17 cellular contexts compared by ENCODE assay signal in the genomic region with DNA sequence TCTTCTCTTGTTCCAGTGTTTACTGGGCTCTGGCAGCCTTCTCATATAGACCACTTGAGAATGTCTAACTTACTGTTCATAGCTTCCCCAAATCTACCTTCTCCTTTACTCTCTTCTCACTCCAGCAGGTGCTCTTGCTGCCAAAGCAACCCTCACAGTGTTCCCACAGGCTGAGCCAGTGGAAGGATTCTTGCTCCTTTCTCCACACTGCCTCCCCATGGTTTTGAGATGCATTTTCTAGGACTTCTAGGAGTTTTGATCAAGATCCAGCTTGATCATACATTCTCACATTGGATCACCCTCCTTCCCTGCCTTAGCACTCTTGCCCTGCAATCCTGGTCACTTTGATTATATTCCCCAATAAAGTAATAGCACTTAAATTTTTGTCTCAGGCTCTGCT.
DNase-seq lines count a peak whose midpoint lies in the region; ATAC-seq, FAIRE-seq and TF ChIP-seq lines count a peak whose summit lies in the region.
"Had no signal": no experiment of that assay in that cellular context is flagged by ENCODE, and none has a peak within 500 bp of the region (broad histone marks: within the 10 kb centered on the region; RNA-seq: fewer than 3 reads in every experiment).

No MANE protein-coding gene starts in this region.

- no peaks in the 10 kb centered on the region for H3K36me3 ChIP-seq in liver (ENCODE audit: control insufficient read depth in 4 of 4, insufficient read depth in 3 of 4, low read depth in 1 of 4, low read length in 3 of 4)
- no peaks in the 10 kb centered on the region for H3K36me3 ChIP-seq in HepG2 (replicated peaks in 1 of 2; ENCODE audit: control insufficient read depth in 1 of 2, insufficient read depth in 2 of 2, low read length in 2 of 2)
- H3K36me3 ChIP-seq in PC-3 (ENCODE audit: low read depth, low read length), result no peaks in the 10 kb centered on the region
- no peaks in the 10 kb centered on the region for H3K36me3 ChIP-seq in left ventricle myocardium inferior
- H3K36me3 ChIP-seq: SJSA1 had no signal

- ATAC-seq in HepG2 (no peak), PC-3 (no peak), GM18873 (IDR thresholded peaks at IDR 0.05; ENCODE audit: low FRiP score, unreplicated experiment) (no peak)
- ATAC-seq: left colon had no signal

- H3K27ac ChIP-seq in liver (ENCODE audit: low read depth in 1 of 2, low read length in 2 of 2), result no peak overlapping the region
- no peak overlapping the region for H3K27ac ChIP-seq in HepG2 (ENCODE audit: extremely low read length, insufficient read depth, low read length)
- H3K27ac ChIP-seq in PC-3 (ENCODE audit: low read length), result no peak overlapping the region
- no peak overlapping the region for H3K27ac ChIP-seq in left ventricle myocardium inferior (replicated peaks)
- H3K27ac ChIP-seq: SJSA1 had no signal

- in situ Hi-C loops in HepG2 (cut with HindIII; ENCODE audit: extremely low pct_ligation_motif_present, low pct_unique_long_range_greater_than_20kb), result no loop called here

- H3K4me2 ChIP-seq in HepG2 (ENCODE audit: low read depth, low read length) (no peak overlapping the region), PC-3 (ENCODE audit: low read length) (no peak overlapping the region)

- H3K79me2 ChIP-seq in HepG2 (ENCODE audit: insufficient read depth, low read length) (no peaks in the 10 kb centered on the region), PC-3 (ENCODE audit: low read length) (no peaks in the 10 kb centered on the region)

- BruUV-seq in HepG2 (replicated peaks; lab: Mats Ljungman, UMichigan) (no TSS peak), PC-3 (replicated peaks; lab: Mats Ljungman, UMichigan) (no TSS peak)

- H3K27me3 ChIP-seq in liver (ENCODE audit: control insufficient read depth in 4 of 4, insufficient read depth in 4 of 4, low read length in 3 of 4), result no peaks in the 10 kb centered on the region
- no peaks in the 10 kb centered on the region for H3K27me3 ChIP-seq in HepG2 (ENCODE audit: control insufficient read depth in 1 of 2, insufficient read depth in 2 of 2, low read length in 2 of 2)
- no peaks in the 10 kb centered on the region for H3K27me3 ChIP-seq in PC-3 (ENCODE audit: low read length)
- no peaks in the 10 kb centered on the region for H3K27me3 ChIP-seq in left ventricle myocardium inferior (ENCODE audit: low read depth)
- H3K27me3 ChIP-seq: SJSA1 had no signal

- peak; percentile 49 to 64 for TF ChIP-seq RAD21 in liver (IDR thresholded peaks at IDR 0.05)
- TF ChIP-seq RAD21 in HepG2 (CRISPR knock-in tag; IDR thresholded peaks at IDR 0.05), result no peak

- POLR2A ChIA-PET in HepG2 (lab: Yijun Ruan, JAX), result no interaction called here
- POLR2A ChIA-PET in PC-3 (lab: Charles Lee; ENCODE audit: unreplicated experiment), result no interaction called here

- H2AFZ ChIP-seq in HepG2 (ENCODE audit: low read length) (no peak overlapping the region), PC-3 (ENCODE audit: low read length) (no peak overlapping the region)

- H3K4me3 ChIP-seq in liver (ENCODE audit: low read depth in 1 of 3, low read length in 3 of 3) (no peak overlapping the region), HepG2 (replicated peaks in 1 of 3; ENCODE audit: insufficient read depth in 1 of 3, low read depth in 2 of 3, low read length in 3 of 3) (no peak overlapping the region), PC-3 (ENCODE audit: low read length) (no peak overlapping the region), epithelial cell of esophagus (ENCODE audit: low read length) (no peak overlapping the region), left ventricle myocardium inferior (no peak overlapping the region)
- H3K4me3 ChIP-seq: SJSA1 had no signal

- TF ChIP-seq CTCF in liver (IDR thresholded peaks at IDR 0.05; ENCODE audit: low read depth, low read length, missing input control) (peak; percentile 19), HepG2 (CRISPR knock-in tag; IDR thresholded peaks at IDR 0.05) (no peak), PC-3 (conservative IDR thresholded peaks at IDR 0.05; ENCODE audit: low read depth, low read length) (no peak), epithelial cell of esophagus (IDR thresholded peaks at IDR 0.05; ENCODE audit: insufficient read depth, low read depth, low read length, missing control alignments) (peak; percentile 20), left ventricle myocardium inferior (IDR thresholded peaks at IDR 0.05; ENCODE audit: borderline replicate concordance) (no peak)

- no peak for DNase-seq in HepG2 (ENCODE audit: low spot score)
- peak; percentile 1 for DNase-seq in PC-3
- DNase-seq in epithelial cell of esophagus (ENCODE audit: low read depth), result peak; percentile 6
- no peak for DNase-seq in hypothalamus (lab: John Stamatoyannopoulos, UW)
- DNase-seq in left ventricle myocardium inferior, result no peak
- no peak for DNase-seq in NCI-H2081 treated with DMSO at 0.1 percent for 48 hours (lab: John Stamatoyannopoulos, UW)
- DNase-seq: activated CD4-positive, CD25-positive, alpha-beta regulatory T cell treated with anti-CD3 and anti-CD28 coated beads, Interleukin-2, amount 50 U/mL, for 72 hours; DMS79; Karpas-422; left colon; NCI-H2171 treated with DMSO at 0.1 percent for 48 hours; stimulated activated CD4-positive, alpha-beta T cell treated with anti-CD3 and anti-CD28 coated beads, Interleukin-4, amount 100 ng/mL, for 4 hours had no signal

- no peak for TF ChIP-seq EP300 in HepG2 (IDR thresholded peaks at IDR 0.05; ENCODE audit: low read depth in 2 of 2, low read length in 2 of 2)
- TF ChIP-seq EP300 in HepG2 (CRISPR knock-in tag; IDR thresholded peaks at IDR 0.05; ENCODE audit: borderline replicate concordance), result no peak

- no peak for FAIRE-seq in HepG2 (lab: Jason Lieb, UNC)
- FAIRE-seq: endothelial cell of umbilical vein, frontal cortex had no signal

- H3F3A ChIP-seq in PC-3 (ENCODE audit: low read length, unreplicated experiment), result no peaks in the 10 kb centered on the region

- no peaks in the 10 kb centered on the region for H4K20me1 ChIP-seq in HepG2 (ENCODE audit: insufficient read depth, low read length)
- H4K20me1 ChIP-seq in PC-3 (ENCODE audit: low read length), result no peaks in the 10 kb centered on the region

- H3K4me1 ChIP-seq in liver (ENCODE audit: control insufficient read depth in 4 of 4, insufficient read depth in 4 of 4, low read length in 3 of 4), result no peaks in the 10 kb centered on the region
- no peaks in the 10 kb centered on the region for H3K4me1 ChIP-seq in HepG2 (ENCODE audit: insufficient read depth, low read length)
- no peaks in the 10 kb centered on the region for H3K4me1 ChIP-seq in PC-3 (ENCODE audit: insufficient read depth, low read length)
- no peaks in the 10 kb centered on the region for H3K4me1 ChIP-seq in left ventricle myocardium inferior
- H3K4me1 ChIP-seq: SJSA1 had no signal

- TF ChIP-seq POLR2A in HepG2 (IDR thresholded peaks at IDR 0.05; ENCODE audit: insufficient read depth in 1 of 2, low read depth in 2 of 2, low read length in 2 of 2), result no peak

- no peak overlapping the region for H3K9ac ChIP-seq in liver (ENCODE audit: low read depth in 1 of 2, low read length in 2 of 2)
- H3K9ac ChIP-seq in HepG2 (ENCODE audit: insufficient read depth, low read depth, low read length), result no peak overlapping the region
- H3K9ac ChIP-seq in PC-3 (ENCODE audit: low read length), result no peak overlapping the region

- H3K9me3 ChIP-seq in liver (ENCODE audit: control insufficient read depth in 4 of 4, low read length in 3 of 4) (no peaks in the 10 kb centered on the region), HepG2 (ENCODE audit: low read length) (peaks cover 23% of the 10 kb centered on the region), PC-3 (ENCODE audit: low read length) (no peaks in the 10 kb centered on the region), left ventricle myocardium inferior (replicated peaks) (no peaks in the 10 kb centered on the region)
- H3K9me3 ChIP-seq: SJSA1 had no signal

- intact Hi-C loops in HepG2 (cut with micrococcal nuclease; ENCODE audit: unreplicated experiment) (no loop called here), PC-3 (cut with micrococcal nuclease) (no loop called here), left ventricle myocardium inferior (cut with micrococcal nuclease) (no loop called here)

- H3K9me2 ChIP-seq in PC-3 (replicated peaks; ENCODE audit: low read length), result no peaks in the 10 kb centered on the region

- CTCF ChIA-PET in HepG2 (lab: Yijun Ruan, JAX; ENCODE audit: low intra/inter-chr PET ratio, low total read pairs), result no interaction called here
- CTCF ChIA-PET in PC-3 (lab: Charles Lee), result no interaction called here

TF ChIP-seq in liver, 16 proteins besides CTCF, POLR2A, EP300 and RAD21:
- TF ChIP-seq, protein P1, sequence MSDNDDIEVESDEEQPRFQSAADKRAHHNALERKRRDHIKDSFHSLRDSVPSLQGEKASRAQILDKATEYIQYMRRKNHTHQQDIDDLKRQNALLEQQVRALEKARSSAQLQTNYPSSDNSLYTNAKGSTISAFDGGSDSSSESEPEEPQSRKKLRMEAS (IDR thresholded peaks at IDR 0.05), result no peak
- no peak for TF ChIP-seq HNF4G (IDR thresholded peaks at IDR 0.05)
- TF ChIP-seq FOXA2 (IDR thresholded peaks at IDR 0.05), result no peak
TF ChIP-seq in liver: peak in this region for 0.

TF ChIP-seq in HepG2, 621 proteins besides CTCF, POLR2A, EP300 and RAD21 (continues in another document):
- TF ChIP-seq ZNF780A (CRISPR knock-in tag; IDR thresholded peaks at IDR 0.05) (no peak), SMAD9 (CRISPR knock-in tag; IDR thresholded peaks at IDR 0.05) (no peak), MBD4 (IDR thresholded peaks at IDR 0.05; ENCODE audit: borderline replicate concordance, low read length) (no peak), ZNF446 (CRISPR knock-in tag; IDR thresholded peaks at IDR 0.05) (no peak), EZH2 (conservative IDR thresholded peaks at IDR 0.05; ENCODE audit: low read depth, low read length) (no peak), SNAI1 (CRISPR knock-in tag; IDR thresholded peaks at IDR 0.05; ENCODE audit: borderline replicate concordance) (no peak), ZNF614 (CRISPR knock-in tag; IDR thresholded peaks at IDR 0.05; ENCODE audit: borderline replicate concordance) (no peak), ZNF235 (CRISPR knock-in tag; IDR thresholded peaks at IDR 0.05; ENCODE audit: borderline replicate concordance) (no peak), HNF4G (IDR thresholded peaks at IDR 0.05; ENCODE audit: borderline replicate concordance, low read depth, low read length) (no peak), HNF4G (CRISPR knock-in tag; IDR thresholded peaks at IDR 0.05; ENCODE audit: borderline replicate concordance, low read depth) (no peak), ZNF747 (CRISPR knock-in tag; IDR thresholded peaks at IDR 0.05; ENCODE audit: borderline replicate concordance) (no peak), TOE1 (CRISPR knock-in tag; IDR thresholded peaks at IDR 0.05) (no peak), AKAP8 (CRISPR knock-in tag; IDR thresholded peaks at IDR 0.05) (no peak), ZBTB7A (CRISPR knock-in tag; IDR thresholded peaks at IDR 0.05) (no peak)

Comparison
In these comparisons a context has a peak if more than half of its experiments do, and no peak if none do; other contexts are left out.
1. CTCF ChIP-seq: peak in liver (single experiment) and epithelial cell of esophagus (single experiment); none in HepG2 (single experiment), PC-3 (single experiment) and left ventricle myocardium inferior (single experiment).
2. DNase-seq: peak in PC-3 (single experiment) and epithelial cell of esophagus (single experiment); none in HepG2 (single experiment), hypothalamus (0 of 51), left ventricle myocardium inferior (single experiment) and NCI-H2081 treated with DMSO at 0.1 percent for 48 hours (single experiment).